Comparison of ENCODE assay signal across 8 cellular contexts in the genomic region with DNA sequence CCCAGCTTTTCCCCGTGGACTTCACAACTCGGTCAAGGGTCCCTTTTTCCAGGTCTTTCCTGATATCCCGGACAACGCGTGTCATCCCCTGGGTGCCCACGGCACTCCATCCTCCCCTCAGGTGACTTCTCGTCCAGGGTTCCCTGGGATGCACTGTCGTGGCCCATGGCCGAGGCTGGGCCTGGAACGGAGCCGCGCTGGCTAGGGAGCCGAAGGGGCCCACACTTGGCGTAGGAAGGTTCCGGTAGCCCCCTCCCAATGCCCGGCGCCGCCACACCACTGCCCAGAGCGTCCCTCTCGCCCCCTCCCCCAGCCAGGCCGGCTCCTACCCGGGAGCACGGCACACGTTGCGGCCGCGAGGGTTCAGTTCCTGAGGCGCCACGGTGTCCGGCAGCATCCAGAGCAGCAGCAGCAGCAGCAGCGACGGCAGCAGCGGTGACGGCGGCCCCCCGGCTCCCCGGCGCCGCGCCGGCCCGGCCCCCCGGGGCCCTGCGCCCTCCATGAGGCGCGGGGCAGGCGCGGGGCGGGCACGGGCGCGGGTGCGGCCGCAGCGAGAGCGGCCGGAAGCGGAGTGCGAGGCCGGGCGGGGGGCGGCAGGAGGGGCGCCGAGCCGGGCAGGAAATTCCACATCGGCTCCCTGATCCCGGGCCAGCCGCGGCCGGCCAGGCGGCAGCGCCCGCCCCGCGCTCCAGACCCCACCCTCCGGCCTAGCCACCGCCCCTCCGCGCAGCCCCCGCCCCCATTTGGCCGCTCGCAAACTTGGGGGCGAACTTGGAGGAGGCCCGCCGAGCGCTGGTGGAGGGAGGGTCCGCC.
DNase-seq lines count a peak whose midpoint lies in the region; ATAC-seq lines count a peak whose summit lies in the region.

A gene with protein sequence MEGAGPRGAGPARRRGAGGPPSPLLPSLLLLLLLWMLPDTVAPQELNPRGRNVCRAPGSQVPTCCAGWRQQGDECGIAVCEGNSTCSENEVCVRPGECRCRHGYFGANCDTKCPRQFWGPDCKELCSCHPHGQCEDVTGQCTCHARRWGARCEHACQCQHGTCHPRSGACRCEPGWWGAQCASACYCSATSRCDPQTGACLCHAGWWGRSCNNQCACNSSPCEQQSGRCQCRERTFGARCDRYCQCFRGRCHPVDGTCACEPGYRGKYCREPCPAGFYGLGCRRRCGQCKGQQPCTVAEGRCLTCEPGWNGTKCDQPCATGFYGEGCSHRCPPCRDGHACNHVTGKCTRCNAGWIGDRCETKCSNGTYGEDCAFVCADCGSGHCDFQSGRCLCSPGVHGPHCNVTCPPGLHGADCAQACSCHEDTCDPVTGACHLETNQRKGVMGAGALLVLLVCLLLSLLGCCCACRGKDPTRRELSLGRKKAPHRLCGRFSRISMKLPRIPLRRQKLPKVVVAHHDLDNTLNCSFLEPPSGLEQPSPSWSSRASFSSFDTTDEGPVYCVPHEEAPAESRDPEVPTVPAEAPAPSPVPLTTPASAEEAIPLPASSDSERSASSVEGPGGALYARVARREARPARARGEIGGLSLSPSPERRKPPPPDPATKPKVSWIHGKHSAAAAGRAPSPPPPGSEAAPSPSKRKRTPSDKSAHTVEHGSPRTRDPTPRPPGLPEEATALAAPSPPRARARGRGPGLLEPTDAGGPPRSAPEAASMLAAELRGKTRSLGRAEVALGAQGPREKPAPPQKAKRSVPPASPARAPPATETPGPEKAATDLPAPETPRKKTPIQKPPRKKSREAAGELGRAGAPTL (minus strand): TSS at position 573 of the 813 bp plus-strand sequence. CDS start 71 bp downstream, at position 502.

- peak; percentile 61 for DNase-seq in activated effector memory CD4-positive, alpha-beta T cell treated with anti-CD3 and anti-CD28 coated beads, Interleukin-2, amount 50 U/mL, for 16 hours
- no peak for DNase-seq in activated effector memory CD4-positive, alpha-beta T cell treated with Interleukin-2 at 50 U/mL for 16 hours
- no peak for DNase-seq in activated naive CD8-positive, alpha-beta T cell treated with anti-CD3 and anti-CD28 coated beads, Interleukin-2, amount 50 U/mL, for 24 hours
- DNase-seq in skeletal muscle cell (ENCODE audit: low read depth) = no peak
- DNase-seq in NCI-H1092 treated with DMSO at 0.1 percent for 48 hours (lab: John Stamatoyannopoulos, UW) = no peak
- no peak for DNase-seq in activated CD4-positive, alpha-beta T cell treated with anti-CD3 and anti-CD28 coated beads for 4 hours

- H3K9me3 Mint-ChIP-seq in activated naive CD8-positive, alpha-beta T cell treated with anti-CD3 and anti-CD28 coated beads, Interleukin-2, amount 50 U/mL, for 24 hours = no peaks in the 10 kb centered on the region

- H3K36me3 ChIP-seq in iPS-15b (ENCODE audit: control insufficient read depth, insufficient read depth, low read length) = no peaks in the 10 kb centered on the region

- no peaks in the 10 kb centered on the region for H3K9me3 ChIP-seq in iPS-15b (ENCODE audit: control insufficient read depth, insufficient read depth, low read length)

- ATAC-seq in activated naive CD8-positive, alpha-beta T cell treated with anti-CD3 and anti-CD28 coated beads, Interleukin-2, amount 50 U/mL, for 24 hours = no peak
- no peak for ATAC-seq in HG03521 (IDR thresholded peaks at IDR 0.05; ENCODE audit: unreplicated experiment)

- no peak within 1 kb of the TSS for H3K9ac ChIP-seq in iPS-15b (ENCODE audit: low read depth, low read length)

- peaks cover 3% of the 10 kb centered on the region for H3K4me1 ChIP-seq in iPS-15b (ENCODE audit: control insufficient read depth, insufficient read depth, low read length)

- H3K27me3 Mint-ChIP-seq in activated naive CD8-positive, alpha-beta T cell treated with anti-CD3 and anti-CD28 coated beads, Interleukin-2, amount 50 U/mL, for 24 hours = peaks cover 50% of the 10 kb centered on the region

- peaks cover 63% of the 10 kb centered on the region for H3K27me3 ChIP-seq in iPS-15b (ENCODE audit: control insufficient read depth, insufficient read depth, low read length)

- H3K4me1 Mint-ChIP-seq in activated naive CD8-positive, alpha-beta T cell treated with anti-CD3 and anti-CD28 coated beads, Interleukin-2, amount 50 U/mL, for 24 hours = peaks cover 9% of the 10 kb centered on the region

- H3K4me3 Mint-ChIP-seq in activated naive CD8-positive, alpha-beta T cell treated with anti-CD3 and anti-CD28 coated beads, Interleukin-2, amount 50 U/mL, for 24 hours = peak within 1 kb of the TSS; percentile 65

- peak within 1 kb of the TSS; percentile 60 for H3K4me3 ChIP-seq in iPS-15b (ENCODE audit: low read depth, low read length)
- H3K4me3 ChIP-seq in skeletal muscle cell (ENCODE audit: low read depth, low read length) = peak within 1 kb of the TSS; percentile 97

- H3K27ac Mint-ChIP-seq in activated naive CD8-positive, alpha-beta T cell treated with anti-CD3 and anti-CD28 coated beads, Interleukin-2, amount 50 U/mL, for 24 hours = no peak within 1 kb of the TSS

- H3K36me3 Mint-ChIP-seq in activated naive CD8-positive, alpha-beta T cell treated with anti-CD3 and anti-CD28 coated beads, Interleukin-2, amount 50 U/mL, for 24 hours (ENCODE audit: low read depth) = no peaks in the 10 kb centered on the region
